ENCODE assay signal across 1 cellular context in the genomic region with DNA sequence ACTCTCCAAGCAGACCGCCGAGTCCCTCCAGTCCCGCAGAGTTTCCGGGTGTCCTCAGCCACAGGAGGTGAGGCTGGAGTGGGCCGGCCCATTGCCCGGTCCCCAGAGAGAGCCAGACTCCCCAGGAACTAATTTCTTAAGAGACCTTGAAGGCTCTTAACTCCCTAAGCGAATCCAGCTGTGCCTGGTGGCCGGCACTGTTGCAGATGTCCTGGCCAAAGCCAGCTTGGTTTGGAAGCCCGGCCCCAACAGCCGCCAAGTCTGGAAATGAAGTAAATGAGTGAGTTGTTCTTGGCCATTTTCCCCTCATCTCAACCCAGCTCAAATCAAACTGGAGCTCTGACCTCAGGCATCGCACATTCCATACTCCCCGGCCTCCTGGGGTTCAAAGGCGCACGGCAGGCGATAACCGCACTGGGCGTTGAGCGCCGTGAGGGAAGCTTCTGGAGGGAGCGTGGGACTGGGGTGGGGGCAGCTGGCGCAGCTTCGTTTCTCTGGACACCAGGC.
A peak's percentile ranks its signal among the peaks of the same experiment; 100 is the strongest.
TF ChIP-seq lines count a peak whose summit lies in the region.

No MANE protein-coding gene starts in this region.

TF ChIP-seq in K562, 482 proteins besides CTCF, POLR2A, EP300 and RAD21:
- TF ChIP-seq ELF4 (CRISPR knock-in tag; IDR thresholded peaks at IDR 0.05), result no peak
- TF ChIP-seq, protein P1, sequence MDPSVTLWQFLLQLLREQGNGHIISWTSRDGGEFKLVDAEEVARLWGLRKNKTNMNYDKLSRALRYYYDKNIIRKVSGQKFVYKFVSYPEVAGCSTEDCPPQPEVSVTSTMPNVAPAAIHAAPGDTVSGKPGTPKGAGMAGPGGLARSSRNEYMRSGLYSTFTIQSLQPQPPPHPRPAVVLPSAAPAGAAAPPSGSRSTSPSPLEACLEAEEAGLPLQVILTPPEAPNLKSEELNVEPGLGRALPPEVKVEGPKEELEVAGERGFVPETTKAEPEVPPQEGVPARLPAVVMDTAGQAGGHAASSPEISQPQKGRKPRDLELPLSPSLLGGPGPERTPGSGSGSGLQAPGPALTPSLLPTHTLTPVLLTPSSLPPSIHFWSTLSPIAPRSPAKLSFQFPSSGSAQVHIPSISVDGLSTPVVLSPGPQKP (CRISPR knock-in tag; IDR thresholded peaks at IDR 0.05), result no peak
- TF ChIP-seq SREBF2 (CRISPR knock-in tag; IDR thresholded peaks at IDR 0.05), result no peak
- no peak for TF ChIP-seq GATA2 (CRISPR knock-in tag; IDR thresholded peaks at IDR 0.05)
- TF ChIP-seq MAZ (CRISPR knock-in tag; conservative IDR thresholded peaks at IDR 0.05 in 1 of 2, IDR thresholded peaks at IDR 0.05 in 1 of 2), result no peak
- TF ChIP-seq POLR2B (IDR thresholded peaks at IDR 0.05; ENCODE audit: low read depth, partially characterized antibody), result no peak
- TF ChIP-seq ADNP (tag; IDR thresholded peaks at IDR 0.05), result 0 out of 2 replicates have a peak, but pooled peaks have one; percentile 7
- TF ChIP-seq POLR2G (IDR thresholded peaks at IDR 0.05; ENCODE audit: low read depth, low read length), result 0 out of 2 replicates have a peak, but pooled peaks have one; percentile 17
- no peak for TF ChIP-seq JUN (IDR thresholded peaks at IDR 0.05; ENCODE audit: borderline replicate concordance, low read depth, low read length)
- no peak for TF ChIP-seq JUN (CRISPR knock-in tag; IDR thresholded peaks at IDR 0.05; ENCODE audit: borderline replicate concordance)
- TF ChIP-seq, protein P2, sequence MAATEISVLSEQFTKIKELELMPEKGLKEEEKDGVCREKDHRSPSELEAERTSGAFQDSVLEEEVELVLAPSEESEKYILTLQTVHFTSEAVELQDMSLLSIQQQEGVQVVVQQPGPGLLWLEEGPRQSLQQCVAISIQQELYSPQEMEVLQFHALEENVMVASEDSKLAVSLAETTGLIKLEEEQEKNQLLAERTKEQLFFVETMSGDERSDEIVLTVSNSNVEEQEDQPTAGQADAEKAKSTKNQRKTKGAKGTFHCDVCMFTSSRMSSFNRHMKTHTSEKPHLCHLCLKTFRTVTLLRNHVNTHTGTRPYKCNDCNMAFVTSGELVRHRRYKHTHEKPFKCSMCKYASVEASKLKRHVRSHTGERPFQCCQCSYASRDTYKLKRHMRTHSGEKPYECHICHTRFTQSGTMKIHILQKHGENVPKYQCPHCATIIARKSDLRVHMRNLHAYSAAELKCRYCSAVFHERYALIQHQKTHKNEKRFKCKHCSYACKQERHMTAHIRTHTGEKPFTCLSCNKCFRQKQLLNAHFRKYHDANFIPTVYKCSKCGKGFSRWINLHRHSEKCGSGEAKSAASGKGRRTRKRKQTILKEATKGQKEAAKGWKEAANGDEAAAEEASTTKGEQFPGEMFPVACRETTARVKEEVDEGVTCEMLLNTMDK (IDR thresholded peaks at IDR 0.05; ENCODE audit: borderline replicate concordance, insufficient read depth, low read depth, low read length, poor library complexity, severe bottlenecking), result no peak
